ENCODE assay signal across 2 cellular contexts in the genomic region with DNA sequence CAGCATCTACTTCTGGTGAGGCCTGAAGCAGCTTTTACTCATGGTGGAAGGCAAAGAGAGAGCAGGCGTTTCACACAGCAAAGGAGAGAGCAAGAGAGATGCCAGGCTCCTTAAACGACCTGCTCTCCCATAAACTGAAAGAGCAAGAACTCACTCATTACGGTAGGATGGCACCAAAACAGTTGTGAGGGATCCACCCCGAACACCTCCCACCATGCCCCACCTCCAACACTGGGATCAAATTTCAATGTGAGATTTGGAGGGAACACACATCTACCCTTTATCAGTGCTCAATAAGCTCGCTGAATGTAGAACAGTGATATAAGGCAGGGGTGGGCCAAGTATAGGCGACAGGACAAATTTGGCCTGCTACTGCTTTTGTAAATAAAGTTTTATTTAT.
TF ChIP-seq lines count a peak whose summit lies in the region.

No MANE protein-coding gene starts in this region.

TF ChIP-seq in GM23338, 12 proteins besides CTCF, POLR2A, EP300 and RAD21 (continued from another document):
- TF ChIP-seq ZNF462 (CRISPR knock-in tag; IDR thresholded peaks at IDR 0.05) (no peak), EZH2phosphoT487 (IDR thresholded peaks at IDR 0.05; ENCODE audit: unreplicated experiment) (no peak), POLR2AphosphoS5 (IDR thresholded peaks at IDR 0.05; ENCODE audit: low read depth) (no peak), NANOG (IDR thresholded peaks at IDR 0.05; ENCODE audit: borderline replicate concordance) (no peak), EZH2 (IDR thresholded peaks at IDR 0.05; ENCODE audit: low read depth, unreplicated experiment) (no peak), STAT1 (IDR thresholded peaks at IDR 0.05; ENCODE audit: unreplicated experiment) (no peak), CREB1 (CRISPR knock-in tag; IDR thresholded peaks at IDR 0.05; ENCODE audit: low read depth) (no peak), ZNF114 (CRISPR knock-in tag; IDR thresholded peaks at IDR 0.05) (no peak), ZNF331 (CRISPR knock-in tag; IDR thresholded peaks at IDR 0.05; ENCODE audit: low read depth) (no peak), JUNB (IDR thresholded peaks at IDR 0.05; ENCODE audit: unreplicated experiment) (no peak)
- TF ChIP-seq, protein P1, sequence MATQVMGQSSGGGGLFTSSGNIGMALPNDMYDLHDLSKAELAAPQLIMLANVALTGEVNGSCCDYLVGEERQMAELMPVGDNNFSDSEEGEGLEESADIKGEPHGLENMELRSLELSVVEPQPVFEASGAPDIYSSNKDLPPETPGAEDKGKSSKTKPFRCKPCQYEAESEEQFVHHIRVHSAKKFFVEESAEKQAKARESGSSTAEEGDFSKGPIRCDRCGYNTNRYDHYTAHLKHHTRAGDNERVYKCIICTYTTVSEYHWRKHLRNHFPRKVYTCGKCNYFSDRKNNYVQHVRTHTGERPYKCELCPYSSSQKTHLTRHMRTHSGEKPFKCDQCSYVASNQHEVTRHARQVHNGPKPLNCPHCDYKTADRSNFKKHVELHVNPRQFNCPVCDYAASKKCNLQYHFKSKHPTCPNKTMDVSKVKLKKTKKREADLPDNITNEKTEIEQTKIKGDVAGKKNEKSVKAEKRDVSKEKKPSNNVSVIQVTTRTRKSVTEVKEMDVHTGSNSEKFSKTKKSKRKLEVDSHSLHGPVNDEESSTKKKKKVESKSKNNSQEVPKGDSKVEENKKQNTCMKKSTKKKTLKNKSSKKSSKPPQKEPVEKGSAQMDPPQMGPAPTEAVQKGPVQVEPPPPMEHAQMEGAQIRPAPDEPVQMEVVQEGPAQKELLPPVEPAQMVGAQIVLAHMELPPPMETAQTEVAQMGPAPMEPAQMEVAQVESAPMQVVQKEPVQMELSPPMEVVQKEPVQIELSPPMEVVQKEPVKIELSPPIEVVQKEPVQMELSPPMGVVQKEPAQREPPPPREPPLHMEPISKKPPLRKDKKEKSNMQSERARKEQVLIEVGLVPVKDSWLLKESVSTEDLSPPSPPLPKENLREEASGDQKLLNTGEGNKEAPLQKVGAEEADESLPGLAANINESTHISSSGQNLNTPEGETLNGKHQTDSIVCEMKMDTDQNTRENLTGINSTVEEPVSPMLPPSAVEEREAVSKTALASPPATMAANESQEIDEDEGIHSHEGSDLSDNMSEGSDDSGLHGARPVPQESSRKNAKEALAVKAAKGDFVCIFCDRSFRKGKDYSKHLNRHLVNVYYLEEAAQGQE (IDR thresholded peaks at IDR 0.05; ENCODE audit: unreplicated experiment): no peak

TF ChIP-seq in WTC11, 78 proteins besides CTCF, POLR2A, EP300 and RAD21 (continued from another document):
- TF ChIP-seq, protein P2, sequence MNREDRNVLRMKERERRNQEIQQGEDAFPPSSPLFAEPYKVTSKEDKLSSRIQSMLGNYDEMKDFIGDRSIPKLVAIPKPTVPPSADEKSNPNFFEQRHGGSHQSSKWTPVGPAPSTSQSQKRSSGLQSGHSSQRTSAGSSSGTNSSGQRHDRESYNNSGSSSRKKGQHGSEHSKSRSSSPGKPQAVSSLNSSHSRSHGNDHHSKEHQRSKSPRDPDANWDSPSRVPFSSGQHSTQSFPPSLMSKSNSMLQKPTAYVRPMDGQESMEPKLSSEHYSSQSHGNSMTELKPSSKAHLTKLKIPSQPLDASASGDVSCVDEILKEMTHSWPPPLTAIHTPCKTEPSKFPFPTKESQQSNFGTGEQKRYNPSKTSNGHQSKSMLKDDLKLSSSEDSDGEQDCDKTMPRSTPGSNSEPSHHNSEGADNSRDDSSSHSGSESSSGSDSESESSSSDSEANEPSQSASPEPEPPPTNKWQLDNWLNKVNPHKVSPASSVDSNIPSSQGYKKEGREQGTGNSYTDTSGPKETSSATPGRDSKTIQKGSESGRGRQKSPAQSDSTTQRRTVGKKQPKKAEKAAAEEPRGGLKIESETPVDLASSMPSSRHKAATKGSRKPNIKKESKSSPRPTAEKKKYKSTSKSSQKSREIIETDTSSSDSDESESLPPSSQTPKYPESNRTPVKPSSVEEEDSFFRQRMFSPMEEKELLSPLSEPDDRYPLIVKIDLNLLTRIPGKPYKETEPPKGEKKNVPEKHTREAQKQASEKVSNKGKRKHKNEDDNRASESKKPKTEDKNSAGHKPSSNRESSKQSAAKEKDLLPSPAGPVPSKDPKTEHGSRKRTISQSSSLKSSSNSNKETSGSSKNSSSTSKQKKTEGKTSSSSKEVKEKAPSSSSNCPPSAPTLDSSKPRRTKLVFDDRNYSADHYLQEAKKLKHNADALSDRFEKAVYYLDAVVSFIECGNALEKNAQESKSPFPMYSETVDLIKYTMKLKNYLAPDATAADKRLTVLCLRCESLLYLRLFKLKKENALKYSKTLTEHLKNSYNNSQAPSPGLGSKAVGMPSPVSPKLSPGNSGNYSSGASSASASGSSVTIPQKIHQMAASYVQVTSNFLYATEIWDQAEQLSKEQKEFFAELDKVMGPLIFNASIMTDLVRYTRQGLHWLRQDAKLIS (CRISPR knock-in tag; IDR thresholded peaks at IDR 0.05; ENCODE audit: borderline replicate concordance): no peak
- TF ChIP-seq GABPB1 (CRISPR knock-in tag; IDR thresholded peaks at IDR 0.05): no peak
- no peak for TF ChIP-seq ZNF219 (CRISPR knock-in tag; IDR thresholded peaks at IDR 0.05; ENCODE audit: borderline replicate concordance)
- no peak for TF ChIP-seq NR2C2 (CRISPR knock-in tag; IDR thresholded peaks at IDR 0.05)
- no peak for TF ChIP-seq SP1 (CRISPR knock-in tag; conservative IDR thresholded peaks at IDR 0.05)
